In genomic region chr4:155342142-155342541, GRCh38 we compare ENCODE assay signal across 13 cellular contexts. TPM values are rescaled to one million over a fixed set of nuclear protein-coding genes. Genes with fewer than 3 reads are reported as not detected.
DNase-seq lines count a peak whose midpoint lies in the region; ATAC-seq and TF ChIP-seq lines count a peak whose summit lies in the region.
"Had no signal": no experiment of that assay in that cellular context is flagged by ENCODE, and none has a peak within 500 bp of the region (broad histone marks: within the 10 kb centered on the region; RNA-seq: fewer than 3 reads in every experiment).

No MANE protein-coding gene starts in this region.

- H3K4me3 ChIP-seq in HCT116 (replicated peaks in 1 of 2; ENCODE audit: low read depth in 1 of 2, low read length in 2 of 2), result no peak overlapping the region
- no peak overlapping the region for H3K4me3 ChIP-seq in foreskin fibroblast (ENCODE audit: low read depth in 1 of 2, low read length in 2 of 2)
- H3K4me3 ChIP-seq in right cardiac atrium (ENCODE audit: low read length), result no peak overlapping the region

- ATAC-seq in HCT116, result no peak; the same call in 1 of the 2 replicates
- no peak for ATAC-seq in right cardiac atrium
- no peak for ATAC-seq in GM21528 (IDR thresholded peaks at IDR 0.05; ENCODE audit: low FRiP score, unreplicated experiment)
- ATAC-seq: activated CD8-positive, alpha-beta memory T cell treated with anti-CD3 and anti-CD28 coated beads, Interleukin-2, amount 10 ng/mL, durations not matched to agents 7 days and 5 days had no signal

- no TSS peak for BruUV-seq in HCT116 (replicated peaks; lab: Mats Ljungman, UMichigan)

- no peak overlapping the region for H3K9ac ChIP-seq in HCT116 (ENCODE audit: low read length)

- TF ChIP-seq POLR2A in HCT116 (IDR thresholded peaks at IDR 0.05; ENCODE audit: borderline replicate concordance, extremely low read depth, insufficient read depth, insufficient read length), result no peak

- H3K36me3 ChIP-seq in HCT116 (ENCODE audit: control insufficient read depth in 1 of 2, insufficient read depth in 2 of 2, low read length in 2 of 2), result no peaks in the 10 kb centered on the region

- intact Hi-C loops in HCT116 (cut with micrococcal nuclease), result no loop called here
- intact Hi-C loops in right cardiac atrium (cut with DNase I), result no loop called here

- POLR2A ChIA-PET in HCT116 (lab: Charles Lee), result no interaction called here

- RAD21 ChIA-PET in HCT116 (lab: Charles Lee; ENCODE audit: low non-redundant PET in 1 of 2, low total read pairs in 2 of 2, uncharacterized antibody in 2 of 2, unreplicated experiment in 2 of 2), result no interaction called here

- no peak overlapping the region for H3K4me2 ChIP-seq in HCT116 (ENCODE audit: low read length)

- H3K27ac ChIP-seq in HCT116 (ENCODE audit: low read depth, low read length) (no peak overlapping the region), right cardiac atrium (ENCODE audit: low read length) (no peak overlapping the region)

- H3K9me3 ChIP-seq in HCT116 (ENCODE audit: control insufficient read depth in 1 of 2, insufficient read depth in 1 of 2, low read depth in 1 of 2, low read length in 2 of 2) (no peaks in the 10 kb centered on the region), right cardiac atrium (ENCODE audit: control insufficient read depth, low read length) (no peaks in the 10 kb centered on the region)

- H3K4me1 ChIP-seq in HCT116 (ENCODE audit: control insufficient read depth in 1 of 2, insufficient read depth in 2 of 2, low read length in 2 of 2) (peaks cover 0 to 8% of the 10 kb centered on the region in 2 experiments; a peak in 1 of 4 replicates), right cardiac atrium (ENCODE audit: control insufficient read depth, insufficient read depth, low read length) (no peaks in the 10 kb centered on the region)

- DNase-seq in A172 (ENCODE audit: low spot score), result peak; percentile 43
- no peak for DNase-seq in HCT116 (ENCODE audit: low read depth, low spot score)
- peak; percentile 51 for DNase-seq in amniotic epithelial cell (ENCODE audit: low read depth)
- DNase-seq in foreskin fibroblast, result peak; percentile 38 to 62
- DNase-seq in nucleus accumbens (lab: John Stamatoyannopoulos, UW), result no peak
- no peak for DNase-seq in right cardiac atrium
- no peak for DNase-seq in stimulated activated CD4-positive, alpha-beta T cell treated with anti-CD3 and anti-CD28 coated beads, Interleukin-4, amount 100 ng/mL, for 24 hours
- DNase-seq: activated CD8-positive, alpha-beta memory T cell treated with anti-CD3 and anti-CD28 coated beads, Interleukin-2, amount 10 ng/mL, durations not matched to agents 7 days and 5 days; activated naive CD4-positive, alpha-beta T cell treated with anti-CD3 and anti-CD28 coated beads, Interleukin-2, amount 10 ng/mL, durations not matched to agents 7 days and 5 days; midbrain; stimulated activated CD4-positive, alpha-beta T cell treated with anti-CD3 and anti-CD28 coated beads, Interleukin-12 subunit alpha, Interleukin-12 subunit beta, amount 100 ng/mL, for 4 hours; substantia nigra had no signal

- H4K20me1 ChIP-seq in HCT116 (ENCODE audit: insufficient read depth), result no peaks in the 10 kb centered on the region

- WGBS in right cardiac atrium, result 69% methylated on average over 1 of the region's 1 CpG

- H3K27me3 ChIP-seq in HCT116 (ENCODE audit: insufficient read depth, low read length) (no peaks in the 10 kb centered on the region), right cardiac atrium (ENCODE audit: control insufficient read depth, insufficient read depth) (no peaks in the 10 kb centered on the region)

- TF ChIP-seq CTCF in HCT116 (IDR thresholded peaks at IDR 0.05 in 2 of 3, conservative IDR thresholded peaks at IDR 0.05 in 1 of 3; ENCODE audit: borderline replicate concordance in 1 of 3, insufficient read depth in 1 of 3, low read depth in 2 of 3, low read length in 2 of 3) (no peak), foreskin fibroblast (IDR thresholded peaks at IDR 0.05; ENCODE audit: low read depth, low read length) (no peak)

- no peaks in the 10 kb centered on the region for H3K79me2 ChIP-seq in HCT116 (ENCODE audit: insufficient read depth, low read length)

- CTCF ChIA-PET in HCT116 (lab: Charles Lee), result no interaction called here

- TF ChIP-seq RAD21 in HCT116 (IDR thresholded peaks at IDR 0.05; ENCODE audit: low read depth), result no peak

- no peaks in the 10 kb centered on the region for H3K9me2 ChIP-seq in HCT116 (ENCODE audit: insufficient read depth)

- H2AFZ ChIP-seq in HCT116 (ENCODE audit: low read depth, low read length, poor library complexity, severe bottlenecking), result no peak overlapping the region

TF ChIP-seq in HCT116, 20 proteins besides CTCF, POLR2A, EP300 and RAD21:
- TF ChIP-seq CBX3 (IDR thresholded peaks at IDR 0.05; ENCODE audit: low read depth) (no peak), FOSL1 (IDR thresholded peaks at IDR 0.05; ENCODE audit: low read depth) (peak; percentile 44; the same call in 1 of the 2 replicates), JUND (IDR thresholded peaks at IDR 0.05) (peak; percentile 42; the same call in 1 of the 2 replicates)
TF ChIP-seq in HCT116: peak in this region for 2.

RNA-seq across cellular contexts. Expression of gene MAP9, which starts 34.6 kb away (rescaled TPM):
- total RNA-seq in A172 (2014; rRNA removed; shearing (Covaris generic)), result 20.9 and 21.8 TPM in 2 replicates
- 0.32 TPM for total RNA-seq in HCT116 (2021; ENCODE audit: unreplicated experiment)
- polyA plus RNA-seq in HCT116 (2012), result not detected in 2 replicates
- total RNA-seq in right cardiac atrium, result 10 to 100 TPM in 1 of 4 donors, 1 to 10 TPM in 3; 7.0 to 12.2 (median 9.2) TPM
- polyA plus RNA-seq in right cardiac atrium, result 3.1 TPM

Comparison
In these comparisons a context has a peak if more than half of its experiments do, and no peak if none do; other contexts are left out.
1. DNase-seq: peak in A172 (single experiment), amniotic epithelial cell (single experiment) and foreskin fibroblast (2 of 2); none in HCT116 (single experiment), nucleus accumbens (0 of 56), right cardiac atrium (0 of 3) and stimulated activated CD4-positive, alpha-beta T cell treated with anti-CD3 and anti-CD28 coated beads, Interleukin-4, amount 100 ng/mL, for 24 hours (single experiment).